In genomic region chr10:25698638-25699037, GRCh38 we compare ENCODE assay signal across 27 cellular contexts.
"Had no signal": no experiment of that assay in that cellular context is flagged by ENCODE, and none has a peak within 500 bp of the region (broad histone marks: within the 10 kb centered on the region; RNA-seq: fewer than 3 reads in every experiment).

No MANE protein-coding gene starts in this region.

- H3K27ac ChIP-seq: esophagus squamous epithelium, left ventricle myocardium inferior, lower lobe of right lung, neutrophil, parathyroid adenoma, right lobe of liver, suprapubic skin, transverse colon, vagina had no signal

- H3K27me3 Mint-ChIP-seq: stimulated activated naive CD8-positive, alpha-beta T cell treated with anti-CD3 and anti-CD28 coated beads, Interleukin-15, amount 100 ng/mL, for 72 hours had no signal

- DNase-seq: cortex of kidney; effector memory CD8-positive, alpha-beta T cell; erythroblast; esophagus squamous epithelium; hypothalamus; immature natural killer cell; islet precursor cell; kidney glomerular epithelial cell; left colon; left ventricle myocardium inferior; lower lobe of right lung; natural killer cell; right lobe of liver; small intestine; stimulated activated CD4-positive, alpha-beta T cell treated with anti-CD3 and anti-CD28 coated beads, Interleukin-12 subunit alpha, Interleukin-12 subunit beta, amount 100 ng/mL, for 4 hours; stimulated activated CD4-positive, alpha-beta T cell treated with anti-CD3 and anti-CD28 coated beads, Interleukin-1b, Interleukin-23, amount 100 ng/mL, for 48 hours; stimulated activated CD4-positive, alpha-beta T cell treated with anti-CD3 and anti-CD28 coated beads, Interleukin-4, amount 100 ng/mL, for 1 hour; stimulated activated CD8-positive, alpha-beta memory T cell treated with anti-CD3 and anti-CD28 coated beads, Interleukin-4, amount 100 ng/mL, for 48 hours; stimulated activated naive CD4-positive, alpha-beta T cell; stimulated activated naive CD8-positive, alpha-beta T cell treated with anti-CD3 and anti-CD28 coated beads, Interleukin-15, amount 100 ng/mL, for 72 hours; transverse colon had no signal

- H3K9me3 Mint-ChIP-seq: natural killer cell; stimulated activated naive CD8-positive, alpha-beta T cell treated with anti-CD3 and anti-CD28 coated beads, Interleukin-15, amount 100 ng/mL, for 72 hours had no signal

- ATAC-seq: effector memory CD8-positive, alpha-beta T cell; left colon; lower lobe of right lung; natural killer cell; right lobe of liver; stimulated activated naive CD8-positive, alpha-beta T cell treated with anti-CD3 and anti-CD28 coated beads, Interleukin-15, amount 100 ng/mL, for 72 hours had no signal

- H3K4me1 Mint-ChIP-seq: stimulated activated naive CD8-positive, alpha-beta T cell treated with anti-CD3 and anti-CD28 coated beads, Interleukin-15, amount 100 ng/mL, for 72 hours had no signal

- H3K4me3 Mint-ChIP-seq: effector memory CD8-positive, alpha-beta T cell; immature natural killer cell; natural killer cell; neural crest cell; stimulated activated naive CD8-positive, alpha-beta T cell treated with anti-CD3 and anti-CD28 coated beads, Interleukin-15, amount 100 ng/mL, for 72 hours had no signal

- H3K36me3 Mint-ChIP-seq: immature natural killer cell, natural killer cell had no signal

- H3K27ac Mint-ChIP-seq: effector memory CD8-positive, alpha-beta T cell; immature natural killer cell; natural killer cell; progenitor cell of endocrine pancreas; stimulated activated naive CD8-positive, alpha-beta T cell treated with anti-CD3 and anti-CD28 coated beads, Interleukin-15, amount 100 ng/mL, for 72 hours had no signal
